In genomic region chr12:10750385-10750727, GRCh38 we compare ENCODE assay signal across 13 cellular contexts. TPM values are rescaled to one million over a fixed set of nuclear protein-coding genes. Genes with fewer than 3 reads are reported as not detected.
A peak's percentile ranks its signal among the peaks of the same experiment; 100 is the strongest.
DNase-seq lines count a peak whose midpoint lies in the region; ATAC-seq and TF ChIP-seq lines count a peak whose summit lies in the region.
"Had no signal": no experiment of that assay in that cellular context is flagged by ENCODE, and none has a peak within 500 bp of the region (broad histone marks: within the 10 kb centered on the region; RNA-seq: fewer than 3 reads in every experiment).

No MANE protein-coding gene starts in this region.

- H3K4me1 ChIP-seq in endodermal cell (ENCODE audit: control insufficient read depth, insufficient read depth, low read length): no peaks in the 10 kb centered on the region
- peaks cover 8% of the 10 kb centered on the region for H3K4me1 ChIP-seq in skeletal muscle satellite cell (ENCODE audit: control insufficient read depth, insufficient read depth, low read length)
- no peaks in the 10 kb centered on the region for H3K4me1 ChIP-seq in BE2C

- peaks cover 33% of the 10 kb centered on the region for H3K27me3 Mint-ChIP-seq in T-helper 2 cell treated with Interferon-gamma antibody and Interleukin-4, amounts not matched to agents 5 μg/mL and 100 μg/mL, for 36 hours (ENCODE audit: low read depth)
- peaks cover 13% of the 10 kb centered on the region for H3K27me3 Mint-ChIP-seq in endodermal cell (ENCODE audit: insufficient read depth)

- no peaks in the 10 kb centered on the region for H3K36me3 Mint-ChIP-seq in T-helper 2 cell treated with Interferon-gamma antibody and Interleukin-4, amounts not matched to agents 5 μg/mL and 100 μg/mL, for 36 hours (ENCODE audit: low read depth)
- H3K36me3 Mint-ChIP-seq in endodermal cell (ENCODE audit: low read depth): no peaks in the 10 kb centered on the region

- TF ChIP-seq CTCF in RWPE1 (conservative IDR thresholded peaks at IDR 0.05; ENCODE audit: low read depth): peak; percentile 44
- TF ChIP-seq CTCF in endodermal cell (conservative IDR thresholded peaks at IDR 0.05): peak; percentile 22
- no peak for TF ChIP-seq CTCF in BE2C (IDR thresholded peaks at IDR 0.05; ENCODE audit: low read depth, low read length)

- H3K27me3 ChIP-seq in endodermal cell (ENCODE audit: control insufficient read depth, insufficient read depth, low read length, poor library complexity, severe bottlenecking): no peaks in the 10 kb centered on the region
- H3K27me3 ChIP-seq in skeletal muscle satellite cell (ENCODE audit: control insufficient read depth, insufficient read depth, low read length): peaks cover 2% of the 10 kb centered on the region
- H3K27me3 ChIP-seq in BE2C: peaks cover 19% of the 10 kb centered on the region
- H3K27me3 ChIP-seq: cardiac muscle cell had no signal

- H3K4me3 ChIP-seq in endodermal cell (ENCODE audit: low read length): no peak overlapping the region
- no peak overlapping the region for H3K4me3 ChIP-seq in skeletal muscle satellite cell (ENCODE audit: low read length)
- H3K4me3 ChIP-seq in BE2C (ENCODE audit: low read depth, low read length): no peak overlapping the region
- H3K4me3 ChIP-seq: cardiac muscle cell had no signal

- H3K36me3 ChIP-seq in endodermal cell (ENCODE audit: control insufficient read depth, insufficient read depth, low read length) (no peaks in the 10 kb centered on the region), skeletal muscle satellite cell (ENCODE audit: insufficient read depth, low read length) (no peaks in the 10 kb centered on the region), BE2C (no peaks in the 10 kb centered on the region)
- H3K36me3 ChIP-seq: cardiac muscle cell had no signal

- no peak overlapping the region for H3K27ac ChIP-seq in RWPE1
- no peak overlapping the region for H3K27ac ChIP-seq in endodermal cell (ENCODE audit: low read depth, low read length)
- H3K27ac ChIP-seq: cardiac muscle cell, HL-60 had no signal

- peaks cover 7% of the 10 kb centered on the region for H3K4me1 Mint-ChIP-seq in T-helper 2 cell treated with Interferon-gamma antibody and Interleukin-4, amounts not matched to agents 5 μg/mL and 100 μg/mL, for 36 hours (ENCODE audit: low read depth)
- peaks cover 2% of the 10 kb centered on the region for H3K4me1 Mint-ChIP-seq in endodermal cell

- POLR2A ChIA-PET in RWPE1 (lab: Yijun Ruan, JAX; ENCODE audit: low non-redundant PET): no interaction called here

- H3K9ac ChIP-seq in endodermal cell (ENCODE audit: extremely low read depth, low read length, poor library complexity, severe bottlenecking) (no peak overlapping the region), skeletal muscle satellite cell (ENCODE audit: low read depth, low read length) (no peak overlapping the region)

- no peak overlapping the region for H3K27ac Mint-ChIP-seq in T-helper 2 cell treated with Interferon-gamma antibody and Interleukin-4, amounts not matched to agents 5 μg/mL and 100 μg/mL, for 36 hours
- H3K27ac Mint-ChIP-seq in endodermal cell: no peak overlapping the region

- peak overlapping the region; percentile 58 for H3K4me3 Mint-ChIP-seq in T-helper 2 cell treated with Interferon-gamma antibody and Interleukin-4, amounts not matched to agents 5 μg/mL and 100 μg/mL, for 36 hours
- H3K4me3 Mint-ChIP-seq in endodermal cell: no peak overlapping the region

- H3K4me2 ChIP-seq in skeletal muscle satellite cell (ENCODE audit: low read length): peak overlapping the region; percentile 41

- WGBS in endodermal cell (ENCODE audit: insufficient coverage in 1 of 2, insufficient read length in 1 of 2), 2 experiments: 0% methylated on average over 2 of the region's 4 CpGs; no CpG with 5 or more reads in 1 of the 2 experiments

- no peaks in the 10 kb centered on the region for H3K9me3 ChIP-seq in endodermal cell (ENCODE audit: control insufficient read depth, low read length)
- no peaks in the 10 kb centered on the region for H3K9me3 ChIP-seq in skeletal muscle satellite cell (replicated peaks; ENCODE audit: low read length)
- no peaks in the 10 kb centered on the region for H3K9me3 ChIP-seq in BE2C

- ATAC-seq in GM18870 (IDR thresholded peaks at IDR 0.05; ENCODE audit: unreplicated experiment): no peak

- no peak for DNase-seq in T-helper 2 cell treated with Interferon-gamma antibody and Interleukin-4, amounts not matched to agents 5 μg/mL and 100 μg/mL, for 36 hours (ENCODE audit: low spot score)
- DNase-seq in T-helper 2 cell (no peak), RWPE1 (ENCODE audit: low spot score) (no peak), endodermal cell (no peak), BE2C (no peak), NCI-H2029 treated with DMSO at 0.1 percent for 48 hours (lab: John Stamatoyannopoulos, UW) (no peak)

- CTCF ChIA-PET in RWPE1 (lab: Yijun Ruan, JAX): interaction anchor here (0.5 to 1.8 kb wide), 12 partner anchors 10 to 648 kb away, joined by 3 to 10 read pairs (median 4); partner anchors contain the start of gene YBX3

- no peaks in the 10 kb centered on the region for H3K9me3 Mint-ChIP-seq in T-helper 2 cell treated with Interferon-gamma antibody and Interleukin-4, amounts not matched to agents 5 μg/mL and 100 μg/mL, for 36 hours
- H3K9me3 Mint-ChIP-seq in endodermal cell: peaks cover 18% of the 10 kb centered on the region

RNA-seq across cellular contexts. Expression of gene YBX3, which starts 27.2 kb away (rescaled TPM):
- total RNA-seq in endodermal cell: 100 to 1,000 TPM; 251 to 419 TPM
- polyA plus RNA-seq in endodermal cell (2013, experiment 1 of 2): 129 TPM
- 123 TPM for polyA plus RNA-seq in endodermal cell (2013, experiment 2 of 2)
- total RNA-seq in skeletal muscle satellite cell (2012; rRNA removed): 178 and 210 TPM in 2 replicates
- polyA plus RNA-seq in BE2C (2012; ENCODE audit: insufficient read depth, insufficient read length, low read depth): 0.77 TPM

RNA-seq across cellular contexts. Expression of gene TAS2R7, which starts 52.1 kb away (rescaled TPM):
- not detected for total RNA-seq in endodermal cell
- not detected for polyA plus RNA-seq in endodermal cell (2013, experiment 1 of 2)
- polyA plus RNA-seq in endodermal cell (2013, experiment 2 of 2): not detected
- 0.25 TPM in 1 of 2 replicates, not detected in the other for total RNA-seq in skeletal muscle satellite cell (2012; rRNA removed)
- polyA plus RNA-seq in BE2C (2012; ENCODE audit: insufficient read depth, insufficient read length, low read depth): not detected
- total RNA-seq: cardiac muscle cell, fibroblast of lung, kidney epithelial cell, subcutaneous adipose tissue had no signal
- polyA plus RNA-seq: cardiac muscle cell, fibroblast of lung had no signal

RNA-seq across cellular contexts. Expression of gene TAS2R8, which starts 56.7 kb away (rescaled TPM):
- total RNA-seq in endodermal cell: not detected
- not detected for polyA plus RNA-seq in endodermal cell (2013, experiment 1 of 2)
- polyA plus RNA-seq in endodermal cell (2013, experiment 2 of 2): not detected
- total RNA-seq in skeletal muscle satellite cell (2012; rRNA removed): 0.25 TPM in 1 of 2 replicates, not detected in the other
- polyA plus RNA-seq in BE2C (2012; ENCODE audit: insufficient read depth, insufficient read length, low read depth): not detected
- total RNA-seq: subcutaneous adipose tissue had no signal
- polyA plus RNA-seq: cardiac muscle cell, fibroblast of lung had no signal

RNA-seq across cellular contexts. Expression of gene TAS2R9, which starts 59.6 kb away (rescaled TPM):
- total RNA-seq in endodermal cell: not detected
- not detected for polyA plus RNA-seq in endodermal cell (2013, experiment 1 of 2)
- polyA plus RNA-seq in endodermal cell (2013, experiment 2 of 2): not detected
- total RNA-seq in skeletal muscle satellite cell (2012; rRNA removed): not detected in 2 replicates
- not detected for polyA plus RNA-seq in BE2C (2012; ENCODE audit: insufficient read depth, insufficient read length, low read depth)
- total RNA-seq: kidney epithelial cell, subcutaneous adipose tissue had no signal
- polyA plus RNA-seq: cardiac muscle cell, fibroblast of lung had no signal
